1 cellular context compared by ENCODE assay signal in the genomic region with DNA sequence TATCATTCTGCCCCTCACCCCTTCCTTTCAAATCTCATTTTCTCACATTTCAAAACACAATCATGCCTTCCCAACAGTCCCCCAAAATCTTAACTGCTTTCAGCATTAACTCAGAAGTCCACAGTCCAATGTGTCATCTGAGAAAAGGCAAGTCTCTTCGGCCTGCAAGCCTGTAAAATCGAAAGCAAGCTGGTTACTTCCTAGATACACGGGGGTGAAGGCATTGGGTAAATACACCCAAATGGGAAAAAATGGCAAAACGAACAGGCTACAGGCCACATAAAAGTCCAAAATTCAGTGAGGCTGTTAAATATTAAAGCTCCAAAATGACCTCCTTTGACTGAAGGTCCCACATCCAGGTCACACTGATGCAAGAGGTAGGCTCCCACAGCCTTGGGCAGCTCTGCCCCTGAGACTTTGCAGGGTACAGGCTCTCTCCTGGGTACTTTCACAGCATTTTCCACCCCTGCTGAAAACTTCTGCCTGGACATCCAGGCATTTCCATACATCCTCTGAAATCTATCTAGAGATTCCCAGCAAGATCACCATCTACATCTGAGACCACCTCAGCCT. TPM values are rescaled to one million over a fixed set of nuclear protein-coding genes. Genes with fewer than 3 reads are reported as not detected.
"Had no signal": no experiment of that assay in that cellular context is flagged by ENCODE, and none has a peak within 500 bp of the region (broad histone marks: within the 10 kb centered on the region; RNA-seq: fewer than 3 reads in every experiment).

No MANE protein-coding gene starts in this region.

RNA-seq across cellular contexts. Expression of gene RGPD2, which starts 4.3 kb away (rescaled TPM):
- total RNA-seq: PC-9 had no signal
